1 cellular context compared by ENCODE assay signal in the genomic region with DNA sequence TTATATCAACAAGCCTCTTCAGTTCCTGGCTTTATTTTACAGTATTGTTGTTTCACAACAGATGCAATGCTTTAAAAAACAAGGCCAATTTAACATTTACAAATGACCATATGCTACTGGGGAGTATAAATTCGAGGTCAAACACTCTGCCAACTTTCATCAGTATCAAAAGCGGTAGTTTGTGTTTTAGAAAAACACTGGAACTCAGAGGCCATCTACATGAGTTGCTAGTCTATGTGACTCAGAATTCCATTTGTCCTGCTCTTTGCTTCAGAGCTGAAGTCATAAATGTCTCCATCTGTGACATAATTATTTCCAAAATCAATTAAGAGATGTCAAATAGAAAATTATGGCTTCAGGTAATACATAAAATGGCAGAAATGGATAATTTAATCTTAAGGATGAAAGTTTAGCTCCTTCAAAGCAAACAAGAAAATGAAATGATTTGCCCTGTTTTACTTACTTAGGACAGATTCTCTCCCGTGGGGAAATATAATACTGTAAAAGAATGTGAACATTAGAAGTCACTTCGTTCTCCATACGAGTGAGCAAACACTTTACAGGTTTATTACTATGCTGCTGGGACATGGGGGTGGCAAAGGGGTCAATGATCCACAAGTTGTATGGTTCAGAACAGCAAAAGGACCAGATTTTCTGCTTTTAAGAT.
A peak's percentile ranks its signal among the peaks of the same experiment; 100 is the strongest.
TF ChIP-seq lines count a peak whose summit lies in the region.

No MANE protein-coding gene starts in this region.

TF ChIP-seq in HEK293, 187 proteins besides CTCF, POLR2A, EP300 and RAD21 (continued from another document):
- TF ChIP-seq, protein P1, sequence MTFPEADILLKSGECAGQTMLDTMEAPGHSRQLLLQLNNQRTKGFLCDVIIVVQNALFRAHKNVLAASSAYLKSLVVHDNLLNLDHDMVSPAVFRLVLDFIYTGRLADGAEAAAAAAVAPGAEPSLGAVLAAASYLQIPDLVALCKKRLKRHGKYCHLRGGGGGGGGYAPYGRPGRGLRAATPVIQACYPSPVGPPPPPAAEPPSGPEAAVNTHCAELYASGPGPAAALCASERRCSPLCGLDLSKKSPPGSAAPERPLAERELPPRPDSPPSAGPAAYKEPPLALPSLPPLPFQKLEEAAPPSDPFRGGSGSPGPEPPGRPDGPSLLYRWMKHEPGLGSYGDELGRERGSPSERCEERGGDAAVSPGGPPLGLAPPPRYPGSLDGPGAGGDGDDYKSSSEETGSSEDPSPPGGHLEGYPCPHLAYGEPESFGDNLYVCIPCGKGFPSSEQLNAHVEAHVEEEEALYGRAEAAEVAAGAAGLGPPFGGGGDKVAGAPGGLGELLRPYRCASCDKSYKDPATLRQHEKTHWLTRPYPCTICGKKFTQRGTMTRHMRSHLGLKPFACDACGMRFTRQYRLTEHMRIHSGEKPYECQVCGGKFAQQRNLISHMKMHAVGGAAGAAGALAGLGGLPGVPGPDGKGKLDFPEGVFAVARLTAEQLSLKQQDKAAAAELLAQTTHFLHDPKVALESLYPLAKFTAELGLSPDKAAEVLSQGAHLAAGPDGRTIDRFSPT (tag by site-specific recombination; IDR thresholded peaks at IDR 0.05), result peak; percentile 59; the same call in 1 of the 2 replicates
- TF ChIP-seq, protein P2, sequence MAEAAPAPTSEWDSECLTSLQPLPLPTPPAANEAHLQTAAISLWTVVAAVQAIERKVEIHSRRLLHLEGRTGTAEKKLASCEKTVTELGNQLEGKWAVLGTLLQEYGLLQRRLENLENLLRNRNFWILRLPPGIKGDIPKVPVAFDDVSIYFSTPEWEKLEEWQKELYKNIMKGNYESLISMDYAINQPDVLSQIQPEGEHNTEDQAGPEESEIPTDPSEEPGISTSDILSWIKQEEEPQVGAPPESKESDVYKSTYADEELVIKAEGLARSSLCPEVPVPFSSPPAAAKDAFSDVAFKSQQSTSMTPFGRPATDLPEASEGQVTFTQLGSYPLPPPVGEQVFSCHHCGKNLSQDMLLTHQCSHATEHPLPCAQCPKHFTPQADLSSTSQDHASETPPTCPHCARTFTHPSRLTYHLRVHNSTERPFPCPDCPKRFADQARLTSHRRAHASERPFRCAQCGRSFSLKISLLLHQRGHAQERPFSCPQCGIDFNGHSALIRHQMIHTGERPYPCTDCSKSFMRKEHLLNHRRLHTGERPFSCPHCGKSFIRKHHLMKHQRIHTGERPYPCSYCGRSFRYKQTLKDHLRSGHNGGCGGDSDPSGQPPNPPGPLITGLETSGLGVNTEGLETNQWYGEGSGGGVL (tag by site-specific recombination; IDR thresholded peaks at IDR 0.05), result no peak
- peak; percentile 85 for TF ChIP-seq FEZF1 (tag by site-specific recombination; IDR thresholded peaks at IDR 0.05)
- no peak for TF ChIP-seq ZNF624 (tag by site-specific recombination; IDR thresholded peaks at IDR 0.05)
- 0 out of 2 replicates have a peak, but pooled peaks have one; percentile 34 for TF ChIP-seq ZSCAN30 (tag by site-specific recombination; IDR thresholded peaks at IDR 0.05)
- TF ChIP-seq, protein P3, sequence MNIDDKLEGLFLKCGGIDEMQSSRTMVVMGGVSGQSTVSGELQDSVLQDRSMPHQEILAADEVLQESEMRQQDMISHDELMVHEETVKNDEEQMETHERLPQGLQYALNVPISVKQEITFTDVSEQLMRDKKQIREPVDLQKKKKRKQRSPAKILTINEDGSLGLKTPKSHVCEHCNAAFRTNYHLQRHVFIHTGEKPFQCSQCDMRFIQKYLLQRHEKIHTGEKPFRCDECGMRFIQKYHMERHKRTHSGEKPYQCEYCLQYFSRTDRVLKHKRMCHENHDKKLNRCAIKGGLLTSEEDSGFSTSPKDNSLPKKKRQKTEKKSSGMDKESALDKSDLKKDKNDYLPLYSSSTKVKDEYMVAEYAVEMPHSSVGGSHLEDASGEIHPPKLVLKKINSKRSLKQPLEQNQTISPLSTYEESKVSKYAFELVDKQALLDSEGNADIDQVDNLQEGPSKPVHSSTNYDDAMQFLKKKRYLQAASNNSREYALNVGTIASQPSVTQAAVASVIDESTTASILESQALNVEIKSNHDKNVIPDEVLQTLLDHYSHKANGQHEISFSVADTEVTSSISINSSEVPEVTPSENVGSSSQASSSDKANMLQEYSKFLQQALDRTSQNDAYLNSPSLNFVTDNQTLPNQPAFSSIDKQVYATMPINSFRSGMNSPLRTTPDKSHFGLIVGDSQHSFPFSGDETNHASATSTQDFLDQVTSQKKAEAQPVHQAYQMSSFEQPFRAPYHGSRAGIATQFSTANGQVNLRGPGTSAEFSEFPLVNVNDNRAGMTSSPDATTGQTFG (tag by site-specific recombination; IDR thresholded peaks at IDR 0.05; ENCODE audit: borderline replicate concordance), result no peak
- TF ChIP-seq, protein P4, sequence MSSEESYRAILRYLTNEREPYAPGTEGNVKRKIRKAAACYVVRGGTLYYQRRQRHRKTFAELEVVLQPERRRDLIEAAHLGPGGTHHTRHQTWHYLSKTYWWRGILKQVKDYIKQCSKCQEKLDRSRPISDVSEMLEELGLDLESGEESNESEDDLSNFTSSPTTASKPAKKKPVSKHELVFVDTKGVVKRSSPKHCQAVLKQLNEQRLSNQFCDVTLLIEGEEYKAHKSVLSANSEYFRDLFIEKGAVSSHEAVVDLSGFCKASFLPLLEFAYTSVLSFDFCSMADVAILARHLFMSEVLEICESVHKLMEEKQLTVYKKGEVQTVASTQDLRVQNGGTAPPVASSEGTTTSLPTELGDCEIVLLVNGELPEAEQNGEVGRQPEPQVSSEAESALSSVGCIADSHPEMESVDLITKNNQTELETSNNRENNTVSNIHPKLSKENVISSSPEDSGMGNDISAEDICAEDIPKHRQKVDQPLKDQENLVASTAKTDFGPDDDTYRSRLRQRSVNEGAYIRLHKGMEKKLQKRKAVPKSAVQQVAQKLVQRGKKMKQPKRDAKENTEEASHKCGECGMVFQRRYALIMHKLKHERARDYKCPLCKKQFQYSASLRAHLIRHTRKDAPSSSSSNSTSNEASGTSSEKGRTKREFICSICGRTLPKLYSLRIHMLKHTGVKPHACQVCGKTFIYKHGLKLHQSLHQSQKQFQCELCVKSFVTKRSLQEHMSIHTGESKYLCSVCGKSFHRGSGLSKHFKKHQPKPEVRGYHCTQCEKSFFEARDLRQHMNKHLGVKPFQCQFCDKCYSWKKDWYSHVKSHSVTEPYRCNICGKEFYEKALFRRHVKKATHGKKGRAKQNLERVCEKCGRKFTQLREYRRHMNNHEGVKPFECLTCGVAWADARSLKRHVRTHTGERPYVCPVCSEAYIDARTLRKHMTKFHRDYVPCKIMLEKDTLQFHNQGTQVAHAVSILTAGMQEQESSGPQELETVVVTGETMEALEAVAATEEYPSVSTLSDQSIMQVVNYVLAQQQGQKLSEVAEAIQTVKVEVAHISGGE (tag by site-specific recombination; conservative IDR thresholded peaks at IDR 0.05; ENCODE audit: low read depth), result no peak
- no peak for TF ChIP-seq ZNF10 (tag by site-specific recombination; IDR thresholded peaks at IDR 0.05)
- TF ChIP-seq ZNF791 (tag by site-specific recombination; IDR thresholded peaks at IDR 0.05), result no peak
- TF ChIP-seq WT1 (tag by site-specific recombination; IDR thresholded peaks at IDR 0.05), result peak; percentile 68
- TF ChIP-seq ZNF701 (tag by site-specific recombination; IDR thresholded peaks at IDR 0.05), result no peak
- no peak for TF ChIP-seq ZNF660 (tag by site-specific recombination; IDR thresholded peaks at IDR 0.05)
- TF ChIP-seq KLF10 (tag by site-specific recombination; IDR thresholded peaks at IDR 0.05), result 0 out of 2 replicates have a peak, but pooled peaks have one; percentile 36
- TF ChIP-seq, protein P5, sequence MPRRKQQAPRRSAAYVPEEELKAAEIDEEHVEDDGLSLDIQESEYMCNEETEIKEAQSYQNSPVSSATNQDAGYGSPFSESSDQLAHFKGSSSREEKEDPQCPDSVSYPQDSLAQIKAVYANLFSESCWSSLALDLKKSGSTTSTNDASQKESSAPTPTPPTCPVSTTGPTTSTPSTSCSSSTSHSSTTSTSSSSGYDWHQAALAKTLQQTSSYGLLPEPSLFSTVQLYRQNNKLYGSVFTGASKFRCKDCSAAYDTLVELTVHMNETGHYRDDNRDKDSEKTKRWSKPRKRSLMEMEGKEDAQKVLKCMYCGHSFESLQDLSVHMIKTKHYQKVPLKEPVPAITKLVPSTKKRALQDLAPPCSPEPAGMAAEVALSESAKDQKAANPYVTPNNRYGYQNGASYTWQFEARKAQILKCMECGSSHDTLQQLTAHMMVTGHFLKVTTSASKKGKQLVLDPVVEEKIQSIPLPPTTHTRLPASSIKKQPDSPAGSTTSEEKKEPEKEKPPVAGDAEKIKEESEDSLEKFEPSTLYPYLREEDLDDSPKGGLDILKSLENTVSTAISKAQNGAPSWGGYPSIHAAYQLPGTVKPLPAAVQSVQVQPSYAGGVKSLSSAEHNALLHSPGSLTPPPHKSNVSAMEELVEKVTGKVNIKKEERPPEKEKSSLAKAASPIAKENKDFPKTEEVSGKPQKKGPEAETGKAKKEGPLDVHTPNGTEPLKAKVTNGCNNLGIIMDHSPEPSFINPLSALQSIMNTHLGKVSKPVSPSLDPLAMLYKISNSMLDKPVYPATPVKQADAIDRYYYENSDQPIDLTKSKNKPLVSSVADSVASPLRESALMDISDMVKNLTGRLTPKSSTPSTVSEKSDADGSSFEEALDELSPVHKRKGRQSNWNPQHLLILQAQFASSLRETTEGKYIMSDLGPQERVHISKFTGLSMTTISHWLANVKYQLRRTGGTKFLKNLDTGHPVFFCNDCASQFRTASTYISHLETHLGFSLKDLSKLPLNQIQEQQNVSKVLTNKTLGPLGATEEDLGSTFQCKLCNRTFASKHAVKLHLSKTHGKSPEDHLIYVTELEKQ (tag by site-specific recombination; IDR thresholded peaks at IDR 0.05; ENCODE audit: borderline replicate concordance), result peak; percentile 57
- TF ChIP-seq ZNF548 (tag by site-specific recombination; IDR thresholded peaks at IDR 0.05), result no peak
- peak; percentile 75; the same call in 1 of the 2 replicates for TF ChIP-seq GLI2 (tag by site-specific recombination; IDR thresholded peaks at IDR 0.05; ENCODE audit: borderline replicate concordance, low read depth)
- TF ChIP-seq ZNF416 (tag by site-specific recombination; IDR thresholded peaks at IDR 0.05), result no peak
- no peak for TF ChIP-seq ZNF529 (tag by site-specific recombination; IDR thresholded peaks at IDR 0.05; ENCODE audit: insufficient replicate concordance)
- no peak for TF ChIP-seq ZNF140 (tag by site-specific recombination; IDR thresholded peaks at IDR 0.05)
- no peak for TF ChIP-seq ZNF792 (tag by site-specific recombination; IDR thresholded peaks at IDR 0.05)
- TF ChIP-seq, protein P6, sequence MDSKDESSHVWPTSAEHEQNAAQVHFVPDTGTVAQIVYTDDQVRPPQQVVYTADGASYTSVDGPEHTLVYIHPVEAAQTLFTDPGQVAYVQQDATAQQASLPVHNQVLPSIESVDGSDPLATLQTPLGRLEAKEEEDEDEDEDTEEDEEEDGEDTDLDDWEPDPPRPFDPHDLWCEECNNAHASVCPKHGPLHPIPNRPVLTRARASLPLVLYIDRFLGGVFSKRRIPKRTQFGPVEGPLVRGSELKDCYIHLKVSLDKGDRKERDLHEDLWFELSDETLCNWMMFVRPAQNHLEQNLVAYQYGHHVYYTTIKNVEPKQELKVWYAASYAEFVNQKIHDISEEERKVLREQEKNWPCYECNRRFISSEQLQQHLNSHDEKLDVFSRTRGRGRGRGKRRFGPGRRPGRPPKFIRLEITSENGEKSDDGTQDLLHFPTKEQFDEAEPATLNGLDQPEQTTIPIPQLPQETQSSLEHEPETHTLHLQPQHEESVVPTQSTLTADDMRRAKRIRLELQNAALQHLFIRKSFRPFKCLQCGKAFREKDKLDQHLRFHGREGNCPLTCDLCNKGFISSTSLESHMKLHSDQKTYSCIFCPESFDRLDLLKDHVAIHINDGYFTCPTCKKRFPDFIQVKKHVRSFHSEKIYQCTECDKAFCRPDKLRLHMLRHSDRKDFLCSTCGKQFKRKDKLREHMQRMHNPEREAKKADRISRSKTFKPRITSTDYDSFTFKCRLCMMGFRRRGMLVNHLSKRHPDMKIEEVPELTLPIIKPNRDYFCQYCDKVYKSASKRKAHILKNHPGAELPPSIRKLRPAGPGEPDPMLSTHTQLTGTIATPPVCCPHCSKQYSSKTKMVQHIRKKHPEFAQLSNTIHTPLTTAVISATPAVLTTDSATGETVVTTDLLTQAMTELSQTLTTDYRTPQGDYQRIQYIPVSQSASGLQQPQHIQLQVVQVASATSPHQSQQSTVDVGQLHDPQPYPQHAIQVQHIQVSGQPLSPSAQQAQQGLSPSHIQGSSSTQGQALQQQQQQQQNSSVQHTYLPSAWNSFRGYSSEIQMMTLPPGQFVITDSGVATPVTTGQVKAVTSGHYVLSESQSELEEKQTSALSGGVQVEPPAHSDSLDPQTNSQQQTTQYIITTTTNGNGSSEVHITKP (tag by site-specific recombination; IDR thresholded peaks at IDR 0.05), result no peak
- no peak for TF ChIP-seq REPIN1 (tag by site-specific recombination; IDR thresholded peaks at IDR 0.05; ENCODE audit: low read depth)
- TF ChIP-seq, protein P7, sequence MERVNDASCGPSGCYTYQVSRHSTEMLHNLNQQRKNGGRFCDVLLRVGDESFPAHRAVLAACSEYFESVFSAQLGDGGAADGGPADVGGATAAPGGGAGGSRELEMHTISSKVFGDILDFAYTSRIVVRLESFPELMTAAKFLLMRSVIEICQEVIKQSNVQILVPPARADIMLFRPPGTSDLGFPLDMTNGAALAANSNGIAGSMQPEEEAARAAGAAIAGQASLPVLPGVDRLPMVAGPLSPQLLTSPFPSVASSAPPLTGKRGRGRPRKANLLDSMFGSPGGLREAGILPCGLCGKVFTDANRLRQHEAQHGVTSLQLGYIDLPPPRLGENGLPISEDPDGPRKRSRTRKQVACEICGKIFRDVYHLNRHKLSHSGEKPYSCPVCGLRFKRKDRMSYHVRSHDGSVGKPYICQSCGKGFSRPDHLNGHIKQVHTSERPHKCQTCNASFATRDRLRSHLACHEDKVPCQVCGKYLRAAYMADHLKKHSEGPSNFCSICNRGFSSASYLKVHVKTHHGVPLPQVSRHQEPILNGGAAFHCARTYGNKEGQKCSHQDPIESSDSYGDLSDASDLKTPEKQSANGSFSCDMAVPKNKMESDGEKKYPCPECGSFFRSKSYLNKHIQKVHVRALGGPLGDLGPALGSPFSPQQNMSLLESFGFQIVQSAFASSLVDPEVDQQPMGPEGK (tag by site-specific recombination; IDR thresholded peaks at IDR 0.05), result peak; percentile 35; the same call in 1 of the 2 replicates
- peak; percentile 21 for TF ChIP-seq GLIS1 (tag by site-specific recombination; IDR thresholded peaks at IDR 0.05)
- TF ChIP-seq ZFP41 (tag by site-specific recombination; IDR thresholded peaks at IDR 0.05; ENCODE audit: borderline replicate concordance), result no peak
TF ChIP-seq in HEK293: peak in this region for 24.
